3 cellular contexts compared by ENCODE assay signal in the genomic region with DNA sequence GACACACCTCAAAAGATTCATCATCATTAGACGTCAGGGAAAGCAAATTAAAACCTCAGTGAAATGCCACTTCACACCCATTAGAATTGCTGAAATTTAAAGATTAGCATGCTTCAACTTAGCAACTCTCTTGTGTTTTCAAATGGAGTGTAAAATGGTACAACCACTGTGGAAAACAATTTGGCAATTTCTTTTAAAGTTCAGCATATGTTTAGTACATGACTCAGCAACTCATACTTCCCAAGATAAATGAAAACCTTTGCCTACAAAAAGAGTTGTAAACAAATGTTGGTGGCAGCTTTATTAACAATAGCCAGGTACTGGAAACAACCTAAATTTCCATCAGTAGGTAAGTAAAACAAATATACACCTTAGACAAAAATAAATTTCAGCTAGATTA.
A peak's percentile ranks its signal among the peaks of the same experiment; 100 is the strongest.
TF ChIP-seq lines count a peak whose summit lies in the region.

No MANE protein-coding gene starts in this region.

TF ChIP-seq in A549, 52 proteins besides CTCF, POLR2A, EP300 and RAD21:
- TF ChIP-seq ESRRA (IDR thresholded peaks at IDR 0.05; ENCODE audit: borderline replicate concordance, low read length), result no peak
- peak; percentile 36 for TF ChIP-seq MAFK (IDR thresholded peaks at IDR 0.05; ENCODE audit: partially characterized antibody)

TF ChIP-seq in IMR-90, 13 proteins besides CTCF, POLR2A, EP300 and RAD21:
- no peak for TF ChIP-seq SMC3 (IDR thresholded peaks at IDR 0.05; ENCODE audit: low read depth, low read length)
- peak; percentile 64; the same call in 1 of the 2 replicates for TF ChIP-seq NFE2L2 (IDR thresholded peaks at IDR 0.05; ENCODE audit: low read depth, low read length)
- no peak for TF ChIP-seq CEBPB (IDR thresholded peaks at IDR 0.05; ENCODE audit: low read depth, low read length)

TF ChIP-seq in K562, 482 proteins besides CTCF, POLR2A, EP300 and RAD21:
- TF ChIP-seq CHD2 (IDR thresholded peaks at IDR 0.05; ENCODE audit: low read depth, low read length) (no peak), ZBTB8A (IDR thresholded peaks at IDR 0.05; ENCODE audit: partially characterized antibody) (no peak), NR2C1 (IDR thresholded peaks at IDR 0.05) (no peak), NR2C1 (tag; IDR thresholded peaks at IDR 0.05) (no peak), C11orf30 (IDR thresholded peaks at IDR 0.05; ENCODE audit: low read depth) (peak; percentile 93), GATAD2A (IDR thresholded peaks at IDR 0.05) (no peak), MYC (IDR thresholded peaks at IDR 0.05; ENCODE audit: low read depth, low read length) (no peak), MYC (CRISPR knock-in tag; IDR thresholded peaks at IDR 0.05; ENCODE audit: borderline replicate concordance, low read depth) (no peak), ZSCAN32 (CRISPR knock-in tag; IDR thresholded peaks at IDR 0.05) (no peak), SMARCA4 (IDR thresholded peaks at IDR 0.05) (peak; percentile 69), ZNF217 (CRISPR knock-in tag; IDR thresholded peaks at IDR 0.05) (no peak), NFE2L1 (tag; IDR thresholded peaks at IDR 0.05; ENCODE audit: borderline replicate concordance, low read depth) (peak; percentile 84), ZNF140 (CRISPR knock-in tag; IDR thresholded peaks at IDR 0.05) (no peak), SOX6 (IDR thresholded peaks at IDR 0.05) (peak; percentile 20; the same call in 1 of the 2 replicates), MAFF (IDR thresholded peaks at IDR 0.05; ENCODE audit: low read length) (peak; percentile 87; the same call in 1 of the 2 replicates), DPF2 (IDR thresholded peaks at IDR 0.05) (peak; percentile 37; the same call in 1 of the 2 replicates), ZNF79 (CRISPR knock-in tag; IDR thresholded peaks at IDR 0.05; ENCODE audit: low read depth) (no peak), MAFG (tag; conservative IDR thresholded peaks at IDR 0.05) (peak; percentile 94), NFE2 (IDR thresholded peaks at IDR 0.05; ENCODE audit: low read depth) (peak; percentile 92), SLC30A9 (CRISPR knock-in tag; IDR thresholded peaks at IDR 0.05) (no peak), FIP1L1 (IDR thresholded peaks at IDR 0.05; ENCODE audit: low read depth, low read length, poor library complexity, severe bottlenecking) (no peak), THRAP3 (IDR thresholded peaks at IDR 0.05; ENCODE audit: borderline replicate concordance) (no peak), HCFC1 (IDR thresholded peaks at IDR 0.05; ENCODE audit: low read depth, low read length) (no peak), DMBX1 (CRISPR knock-in tag; IDR thresholded peaks at IDR 0.05; ENCODE audit: borderline replicate concordance) (no peak), CEBPB (tag; IDR thresholded peaks at IDR 0.05) (no peak), RNF2 (IDR thresholded peaks at IDR 0.05) (no peak), SMARCC2 (IDR thresholded peaks at IDR 0.05; ENCODE audit: low read depth) (peak; percentile 50; the same call in 1 of the 2 replicates), CTBP1 (IDR thresholded peaks at IDR 0.05; ENCODE audit: borderline replicate concordance) (no peak), ZNF316 (IDR thresholded peaks at IDR 0.05) (peak; percentile 96), ASH1L (IDR thresholded peaks at IDR 0.05; ENCODE audit: borderline replicate concordance, low read depth, partially characterized antibody) (no peak), ARID1B (IDR thresholded peaks at IDR 0.05) (peak; percentile 52), ZFP30 (CRISPR knock-in tag; IDR thresholded peaks at IDR 0.05; ENCODE audit: borderline replicate concordance) (no peak), RBM34 (IDR thresholded peaks at IDR 0.05; ENCODE audit: borderline replicate concordance, insufficient read depth, low read length) (no peak), MXI1 (IDR thresholded peaks at IDR 0.05; ENCODE audit: low read depth, low read length) (no peak), MAFK (IDR thresholded peaks at IDR 0.05; ENCODE audit: low read length) (peak; percentile 83), SIN3A (IDR thresholded peaks at IDR 0.05; ENCODE audit: borderline replicate concordance in 2 of 2, control insufficient read depth in 1 of 2, low read depth in 2 of 2, low read length in 2 of 2) (no peak)
- TF ChIP-seq, protein P1, sequence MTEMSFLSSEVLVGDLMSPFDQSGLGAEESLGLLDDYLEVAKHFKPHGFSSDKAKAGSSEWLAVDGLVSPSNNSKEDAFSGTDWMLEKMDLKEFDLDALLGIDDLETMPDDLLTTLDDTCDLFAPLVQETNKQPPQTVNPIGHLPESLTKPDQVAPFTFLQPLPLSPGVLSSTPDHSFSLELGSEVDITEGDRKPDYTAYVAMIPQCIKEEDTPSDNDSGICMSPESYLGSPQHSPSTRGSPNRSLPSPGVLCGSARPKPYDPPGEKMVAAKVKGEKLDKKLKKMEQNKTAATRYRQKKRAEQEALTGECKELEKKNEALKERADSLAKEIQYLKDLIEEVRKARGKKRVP (CRISPR knock-in tag; IDR thresholded peaks at IDR 0.05), result no peak
- TF ChIP-seq, protein P2, sequence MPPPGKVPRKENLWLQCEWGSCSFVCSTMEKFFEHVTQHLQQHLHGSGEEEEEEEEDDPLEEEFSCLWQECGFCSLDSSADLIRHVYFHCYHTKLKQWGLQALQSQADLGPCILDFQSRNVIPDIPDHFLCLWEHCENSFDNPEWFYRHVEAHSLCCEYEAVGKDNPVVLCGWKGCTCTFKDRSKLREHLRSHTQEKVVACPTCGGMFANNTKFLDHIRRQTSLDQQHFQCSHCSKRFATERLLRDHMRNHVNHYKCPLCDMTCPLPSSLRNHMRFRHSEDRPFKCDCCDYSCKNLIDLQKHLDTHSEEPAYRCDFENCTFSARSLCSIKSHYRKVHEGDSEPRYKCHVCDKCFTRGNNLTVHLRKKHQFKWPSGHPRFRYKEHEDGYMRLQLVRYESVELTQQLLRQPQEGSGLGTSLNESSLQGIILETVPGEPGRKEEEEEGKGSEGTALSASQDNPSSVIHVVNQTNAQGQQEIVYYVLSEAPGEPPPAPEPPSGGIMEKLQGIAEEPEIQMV (tag; conservative IDR thresholded peaks at IDR 0.05; ENCODE audit: low read depth), result no peak
- TF ChIP-seq, protein P3, sequence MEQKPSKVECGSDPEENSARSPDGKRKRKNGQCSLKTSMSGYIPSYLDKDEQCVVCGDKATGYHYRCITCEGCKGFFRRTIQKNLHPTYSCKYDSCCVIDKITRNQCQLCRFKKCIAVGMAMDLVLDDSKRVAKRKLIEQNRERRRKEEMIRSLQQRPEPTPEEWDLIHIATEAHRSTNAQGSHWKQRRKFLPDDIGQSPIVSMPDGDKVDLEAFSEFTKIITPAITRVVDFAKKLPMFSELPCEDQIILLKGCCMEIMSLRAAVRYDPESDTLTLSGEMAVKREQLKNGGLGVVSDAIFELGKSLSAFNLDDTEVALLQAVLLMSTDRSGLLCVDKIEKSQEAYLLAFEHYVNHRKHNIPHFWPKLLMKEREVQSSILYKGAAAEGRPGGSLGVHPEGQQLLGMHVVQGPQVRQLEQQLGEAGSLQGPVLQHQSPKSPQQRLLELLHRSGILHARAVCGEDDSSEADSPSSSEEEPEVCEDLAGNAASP (IDR thresholded peaks at IDR 0.05), result no peak
- TF ChIP-seq, protein P4, sequence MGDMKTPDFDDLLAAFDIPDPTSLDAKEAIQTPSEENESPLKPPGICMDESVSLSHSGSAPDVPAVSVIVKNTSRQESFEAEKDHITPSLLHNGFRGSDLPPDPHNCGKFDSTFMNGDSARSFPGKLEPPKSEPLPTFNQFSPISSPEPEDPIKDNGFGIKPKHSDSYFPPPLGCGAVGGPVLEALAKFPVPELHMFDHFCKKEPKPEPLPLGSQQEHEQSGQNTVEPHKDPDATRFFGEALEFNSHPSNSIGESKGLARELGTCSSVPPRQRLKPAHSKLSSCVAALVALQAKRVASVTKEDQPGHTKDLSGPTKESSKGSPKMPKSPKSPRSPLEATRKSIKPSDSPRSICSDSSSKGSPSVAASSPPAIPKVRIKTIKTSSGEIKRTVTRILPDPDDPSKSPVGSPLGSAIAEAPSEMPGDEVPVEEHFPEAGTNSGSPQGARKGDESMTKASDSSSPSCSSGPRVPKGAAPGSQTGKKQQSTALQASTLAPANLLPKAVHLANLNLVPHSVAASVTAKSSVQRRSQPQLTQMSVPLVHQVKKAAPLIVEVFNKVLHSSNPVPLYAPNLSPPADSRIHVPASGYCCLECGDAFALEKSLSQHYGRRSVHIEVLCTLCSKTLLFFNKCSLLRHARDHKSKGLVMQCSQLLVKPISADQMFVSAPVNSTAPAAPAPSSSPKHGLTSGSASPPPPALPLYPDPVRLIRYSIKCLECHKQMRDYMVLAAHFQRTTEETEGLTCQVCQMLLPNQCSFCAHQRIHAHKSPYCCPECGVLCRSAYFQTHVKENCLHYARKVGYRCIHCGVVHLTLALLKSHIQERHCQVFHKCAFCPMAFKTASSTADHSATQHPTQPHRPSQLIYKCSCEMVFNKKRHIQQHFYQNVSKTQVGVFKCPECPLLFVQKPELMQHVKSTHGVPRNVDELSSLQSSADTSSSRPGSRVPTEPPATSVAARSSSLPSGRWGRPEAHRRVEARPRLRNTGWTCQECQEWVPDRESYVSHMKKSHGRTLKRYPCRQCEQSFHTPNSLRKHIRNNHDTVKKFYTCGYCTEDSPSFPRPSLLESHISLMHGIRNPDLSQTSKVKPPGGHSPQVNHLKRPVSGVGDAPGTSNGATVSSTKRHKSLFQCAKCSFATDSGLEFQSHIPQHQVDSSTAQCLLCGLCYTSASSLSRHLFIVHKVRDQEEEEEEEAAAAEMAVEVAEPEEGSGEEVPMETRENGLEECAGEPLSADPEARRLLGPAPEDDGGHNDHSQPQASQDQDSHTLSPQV (IDR thresholded peaks at IDR 0.05), result peak; percentile 71
- TF ChIP-seq, protein P5, sequence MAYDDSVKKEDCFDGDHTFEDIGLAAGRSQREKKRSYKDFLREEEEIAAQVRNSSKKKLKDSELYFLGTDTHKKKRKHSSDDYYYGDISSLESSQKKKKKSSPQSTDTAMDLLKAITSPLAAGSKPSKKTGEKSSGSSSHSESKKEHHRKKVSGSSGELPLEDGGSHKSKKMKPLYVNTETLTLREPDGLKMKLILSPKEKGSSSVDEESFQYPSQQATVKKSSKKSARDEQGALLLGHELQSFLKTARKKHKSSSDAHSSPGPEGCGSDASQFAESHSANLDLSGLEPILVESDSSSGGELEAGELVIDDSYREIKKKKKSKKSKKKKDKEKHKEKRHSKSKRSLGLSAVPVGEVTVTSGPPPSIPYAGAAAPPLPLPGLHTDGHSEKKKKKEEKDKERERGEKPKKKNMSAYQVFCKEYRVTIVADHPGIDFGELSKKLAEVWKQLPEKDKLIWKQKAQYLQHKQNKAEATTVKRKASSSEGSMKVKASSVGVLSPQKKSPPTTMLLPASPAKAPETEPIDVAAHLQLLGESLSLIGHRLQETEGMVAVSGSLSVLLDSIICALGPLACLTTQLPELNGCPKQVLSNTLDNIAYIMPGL (CRISPR knock-in tag; IDR thresholded peaks at IDR 0.05), result no peak
- TF ChIP-seq, protein P6, sequence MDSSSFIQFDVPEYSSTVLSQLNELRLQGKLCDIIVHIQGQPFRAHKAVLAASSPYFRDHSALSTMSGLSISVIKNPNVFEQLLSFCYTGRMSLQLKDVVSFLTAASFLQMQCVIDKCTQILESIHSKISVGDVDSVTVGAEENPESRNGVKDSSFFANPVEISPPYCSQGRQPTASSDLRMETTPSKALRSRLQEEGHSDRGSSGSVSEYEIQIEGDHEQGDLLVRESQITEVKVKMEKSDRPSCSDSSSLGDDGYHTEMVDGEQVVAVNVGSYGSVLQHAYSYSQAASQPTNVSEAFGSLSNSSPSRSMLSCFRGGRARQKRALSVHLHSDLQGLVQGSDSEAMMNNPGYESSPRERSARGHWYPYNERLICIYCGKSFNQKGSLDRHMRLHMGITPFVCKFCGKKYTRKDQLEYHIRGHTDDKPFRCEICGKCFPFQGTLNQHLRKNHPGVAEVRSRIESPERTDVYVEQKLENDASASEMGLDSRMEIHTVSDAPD (CRISPR knock-in tag; IDR thresholded peaks at IDR 0.05), result no peak
- TF ChIP-seq, protein P7, sequence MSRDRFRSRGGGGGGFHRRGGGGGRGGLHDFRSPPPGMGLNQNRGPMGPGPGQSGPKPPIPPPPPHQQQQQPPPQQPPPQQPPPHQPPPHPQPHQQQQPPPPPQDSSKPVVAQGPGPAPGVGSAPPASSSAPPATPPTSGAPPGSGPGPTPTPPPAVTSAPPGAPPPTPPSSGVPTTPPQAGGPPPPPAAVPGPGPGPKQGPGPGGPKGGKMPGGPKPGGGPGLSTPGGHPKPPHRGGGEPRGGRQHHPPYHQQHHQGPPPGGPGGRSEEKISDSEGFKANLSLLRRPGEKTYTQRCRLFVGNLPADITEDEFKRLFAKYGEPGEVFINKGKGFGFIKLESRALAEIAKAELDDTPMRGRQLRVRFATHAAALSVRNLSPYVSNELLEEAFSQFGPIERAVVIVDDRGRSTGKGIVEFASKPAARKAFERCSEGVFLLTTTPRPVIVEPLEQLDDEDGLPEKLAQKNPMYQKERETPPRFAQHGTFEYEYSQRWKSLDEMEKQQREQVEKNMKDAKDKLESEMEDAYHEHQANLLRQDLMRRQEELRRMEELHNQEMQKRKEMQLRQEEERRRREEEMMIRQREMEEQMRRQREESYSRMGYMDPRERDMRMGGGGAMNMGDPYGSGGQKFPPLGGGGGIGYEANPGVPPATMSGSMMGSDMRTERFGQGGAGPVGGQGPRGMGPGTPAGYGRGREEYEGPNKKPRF (IDR thresholded peaks at IDR 0.05; ENCODE audit: low read depth, low read length), result no peak
- TF ChIP-seq, protein P8, sequence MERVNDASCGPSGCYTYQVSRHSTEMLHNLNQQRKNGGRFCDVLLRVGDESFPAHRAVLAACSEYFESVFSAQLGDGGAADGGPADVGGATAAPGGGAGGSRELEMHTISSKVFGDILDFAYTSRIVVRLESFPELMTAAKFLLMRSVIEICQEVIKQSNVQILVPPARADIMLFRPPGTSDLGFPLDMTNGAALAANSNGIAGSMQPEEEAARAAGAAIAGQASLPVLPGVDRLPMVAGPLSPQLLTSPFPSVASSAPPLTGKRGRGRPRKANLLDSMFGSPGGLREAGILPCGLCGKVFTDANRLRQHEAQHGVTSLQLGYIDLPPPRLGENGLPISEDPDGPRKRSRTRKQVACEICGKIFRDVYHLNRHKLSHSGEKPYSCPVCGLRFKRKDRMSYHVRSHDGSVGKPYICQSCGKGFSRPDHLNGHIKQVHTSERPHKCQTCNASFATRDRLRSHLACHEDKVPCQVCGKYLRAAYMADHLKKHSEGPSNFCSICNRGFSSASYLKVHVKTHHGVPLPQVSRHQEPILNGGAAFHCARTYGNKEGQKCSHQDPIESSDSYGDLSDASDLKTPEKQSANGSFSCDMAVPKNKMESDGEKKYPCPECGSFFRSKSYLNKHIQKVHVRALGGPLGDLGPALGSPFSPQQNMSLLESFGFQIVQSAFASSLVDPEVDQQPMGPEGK (CRISPR knock-in tag; IDR thresholded peaks at IDR 0.05; ENCODE audit: borderline replicate concordance), result no peak
